Comparison of ENCODE assay signal across 1 cellular context in genomic region chr1:3776231-3777030, GRCh38.
TF ChIP-seq lines count a peak whose summit lies in the region.

No MANE protein-coding gene starts in this region.

TF ChIP-seq in K562, 482 proteins besides CTCF, POLR2A, EP300 and RAD21 (continued from another document and continues in another):
- no peak for TF ChIP-seq TSHZ1 (CRISPR knock-in tag; IDR thresholded peaks at IDR 0.05)
- 0 out of 2 replicates have a peak, but pooled peaks have one; percentile 7 for TF ChIP-seq ZNF511 (CRISPR knock-in tag; IDR thresholded peaks at IDR 0.05)
- TF ChIP-seq ATF2 (CRISPR knock-in tag; IDR thresholded peaks at IDR 0.05), result no peak
- no peak for TF ChIP-seq ASH1L (IDR thresholded peaks at IDR 0.05; ENCODE audit: borderline replicate concordance, low read depth, partially characterized antibody)
- TF ChIP-seq ZFPM2 (CRISPR knock-in tag; IDR thresholded peaks at IDR 0.05), result no peak
- 0 out of 2 replicates have a peak, but pooled peaks have one; percentile 4 for TF ChIP-seq E2F1 (CRISPR knock-in tag; IDR thresholded peaks at IDR 0.05)
- peak; percentile 62 for TF ChIP-seq BRD9 (IDR thresholded peaks at IDR 0.05; ENCODE audit: low read depth, partially characterized antibody)
- TF ChIP-seq ZNF318 (IDR thresholded peaks at IDR 0.05; ENCODE audit: borderline replicate concordance in 1 of 2, low read depth in 1 of 2), result no peak
- no peak for TF ChIP-seq GTF2E2 (tag; IDR thresholded peaks at IDR 0.05)
- TF ChIP-seq TRIM24 (IDR thresholded peaks at IDR 0.05), result 0 out of 4 replicates have a peak, but pooled peaks of 1 of the 2 experiments have one; percentile 3
- no peak for TF ChIP-seq KLF10 (CRISPR knock-in tag; IDR thresholded peaks at IDR 0.05)
- no peak for TF ChIP-seq SMAD2 (IDR thresholded peaks at IDR 0.05; ENCODE audit: low read depth, low read length)
- TF ChIP-seq ZNF57 (CRISPR knock-in tag; IDR thresholded peaks at IDR 0.05), result 0 out of 2 replicates have a peak, but pooled peaks have one; percentile 45
- no peak for TF ChIP-seq MCM7 (IDR thresholded peaks at IDR 0.05)
- peak; percentile 70; the same call in 1 of the 2 replicates for TF ChIP-seq SMARCA5 (IDR thresholded peaks at IDR 0.05)
- no peak for TF ChIP-seq HDAC3 (IDR thresholded peaks at IDR 0.05; ENCODE audit: borderline replicate concordance, partially characterized antibody)
- TF ChIP-seq FOXK2 (conservative IDR thresholded peaks at IDR 0.05 in 1 of 2, IDR thresholded peaks at IDR 0.05 in 1 of 2; ENCODE audit: low read depth in 2 of 2), result no peak
- no peak for TF ChIP-seq NR2C2 (CRISPR knock-in tag; IDR thresholded peaks at IDR 0.05)
- TF ChIP-seq NR2C2 (tag; IDR thresholded peaks at IDR 0.05), result no peak
- no peak for TF ChIP-seq RFX1 (IDR thresholded peaks at IDR 0.05)
- TF ChIP-seq SUPT5H (IDR thresholded peaks at IDR 0.05), result peak; percentile 20; the same call in 1 of the 2 replicates
- no peak for TF ChIP-seq RNF2 (IDR thresholded peaks at IDR 0.05)
- TF ChIP-seq UBTF (IDR thresholded peaks at IDR 0.05; ENCODE audit: borderline replicate concordance in 1 of 2, low read depth in 2 of 2, low read length in 2 of 2), result no peak
- no peak for TF ChIP-seq ZNF551 (CRISPR knock-in tag; IDR thresholded peaks at IDR 0.05)
- no peak for TF ChIP-seq ETV1 (tag; conservative IDR thresholded peaks at IDR 0.05; ENCODE audit: low read depth)
- no peak for TF ChIP-seq ATF1 (CRISPR knock-in tag; IDR thresholded peaks at IDR 0.05)
- no peak for TF ChIP-seq ATF1 (tag; IDR thresholded peaks at IDR 0.05)
- TF ChIP-seq KDM1A (IDR thresholded peaks at IDR 0.05), result no peak
- TF ChIP-seq ZBTB33 (CRISPR knock-in tag; IDR thresholded peaks at IDR 0.05), result no peak
- no peak for TF ChIP-seq PATZ1 (CRISPR knock-in tag; IDR thresholded peaks at IDR 0.05; ENCODE audit: borderline replicate concordance)
- no peak for TF ChIP-seq JUN (IDR thresholded peaks at IDR 0.05; ENCODE audit: borderline replicate concordance, low read depth, low read length)
- TF ChIP-seq JUN (CRISPR knock-in tag; IDR thresholded peaks at IDR 0.05; ENCODE audit: borderline replicate concordance), result 0 out of 2 replicates have a peak, but pooled peaks have one; percentile 31
- no peak for TF ChIP-seq ZNF280B (CRISPR knock-in tag; IDR thresholded peaks at IDR 0.05)
- 0 out of 2 replicates have a peak, but pooled peaks have one; percentile 6 for TF ChIP-seq KLF1 (tag; IDR thresholded peaks at IDR 0.05)
- TF ChIP-seq PML (IDR thresholded peaks at IDR 0.05; ENCODE audit: low read length), result 0 out of 2 replicates have a peak, but pooled peaks have one; percentile 6
